ENCODE assay signal across 12 cellular contexts in genomic region chr6:1665214-1665613, GRCh38. TPM values are rescaled to one million over a fixed set of nuclear protein-coding genes. Genes with fewer than 3 reads are reported as not detected.
DNase-seq lines count a peak whose midpoint lies in the region; ATAC-seq and TF ChIP-seq lines count a peak whose summit lies in the region.
"Had no signal": no experiment of that assay in that cellular context is flagged by ENCODE, and none has a peak within 500 bp of the region (broad histone marks: within the 10 kb centered on the region; RNA-seq: fewer than 3 reads in every experiment).

No MANE protein-coding gene starts in this region.

- H3K27ac Mint-ChIP-seq in activated T-helper 2 cell treated with anti-CD3 and anti-CD28 coated beads, Interferon-gamma antibody, Interleukin-2, Interleukin-4, amounts not matched to agents 10 μg/mL and 5 μg/mL and 100 μg/mL, durations not matched to agents 14 hours and 24 hours and 36 hours: no peak overlapping the region

- no peaks in the 10 kb centered on the region for H3K27me3 ChIP-seq in thyroid gland

- H3K4me3 Mint-ChIP-seq in activated T-helper 2 cell treated with anti-CD3 and anti-CD28 coated beads, Interferon-gamma antibody, Interleukin-2, Interleukin-4, amounts not matched to agents 10 μg/mL and 5 μg/mL and 100 μg/mL, durations not matched to agents 14 hours and 24 hours and 36 hours (ENCODE audit: low read depth): no peak overlapping the region

- no peak overlapping the region for H3K27ac ChIP-seq in thyroid gland
- H3K27ac ChIP-seq: 22Rv1 had no signal

- H3K4me1 ChIP-seq in thyroid gland: peaks cover 0 to 23% of the 10 kb centered on the region in 2 donors

- H3K9me3 ChIP-seq in thyroid gland: no peaks in the 10 kb centered on the region

- H3K9me3 Mint-ChIP-seq in activated T-helper 2 cell treated with anti-CD3 and anti-CD28 coated beads, Interferon-gamma antibody, Interleukin-2, Interleukin-4, amounts not matched to agents 10 μg/mL and 5 μg/mL and 100 μg/mL, durations not matched to agents 14 hours and 24 hours and 36 hours: no peaks in the 10 kb centered on the region

- 85 to 92% methylated on average over 2 of the region's 2 CpGs for WGBS in thyroid gland, 2 donors

- peak; percentile 87 for ATAC-seq in HG02798 (IDR thresholded peaks at IDR 0.05; ENCODE audit: poor library complexity, unreplicated experiment)
- ATAC-seq in HG03575 (IDR thresholded peaks at IDR 0.05; ENCODE audit: extremely low read depth, insufficient number of reproducible peaks, low FRiP score, unreplicated experiment): peak; percentile 82

- H3K4me3 ChIP-seq in thyroid gland (replicated peaks in 1 of 3): no peak overlapping the region

- peak; percentile 51 for DNase-seq in SIG-M5 treated with dmso at 0.1 percent for 504 hours (lab: John Stamatoyannopoulos, UW; ENCODE audit: unreplicated experiment)
- no peak for DNase-seq in SIG-M5 (lab: John Stamatoyannopoulos, UW)
- no peak for DNase-seq in activated T-helper 2 cell treated with anti-CD3 and anti-CD28 coated beads, Interferon-gamma antibody, Interleukin-2, Interleukin-4, amounts not matched to agents 10 μg/mL and 5 μg/mL and 100 μg/mL, durations not matched to agents 14 hours and 24 hours and 36 hours (ENCODE audit: low spot score)
- no peak for DNase-seq in HT-29 (ENCODE audit: low spot score)
- no peak for DNase-seq in thyroid gland
- DNase-seq in SK-N-DZ (ENCODE audit: low spot score): no peak
- DNase-seq: activated effector memory CD4-positive, alpha-beta T cell treated with Interleukin-2 at 50 U/mL for 16 hours; effector CD4-positive, alpha-beta T cell; NCI-H510A had no signal

- H3K36me3 ChIP-seq in thyroid gland: no peaks in the 10 kb centered on the region

- H3K4me1 Mint-ChIP-seq in activated T-helper 2 cell treated with anti-CD3 and anti-CD28 coated beads, Interferon-gamma antibody, Interleukin-2, Interleukin-4, amounts not matched to agents 10 μg/mL and 5 μg/mL and 100 μg/mL, durations not matched to agents 14 hours and 24 hours and 36 hours (ENCODE audit: low read depth): no peaks in the 10 kb centered on the region

- intact Hi-C loops in activated T-helper 2 cell treated with anti-CD3 and anti-CD28 coated beads, Interferon-gamma antibody, Interleukin-2, Interleukin-4, amounts not matched to agents 10 μg/mL and 5 μg/mL and 100 μg/mL, durations not matched to agents 14 hours and 24 hours and 36 hours (cut with micrococcal nuclease): no loop called here
- intact Hi-C loops in thyroid gland (cut with DNase I): no loop called here

- H3K27me3 Mint-ChIP-seq in activated T-helper 2 cell treated with anti-CD3 and anti-CD28 coated beads, Interferon-gamma antibody, Interleukin-2, Interleukin-4, amounts not matched to agents 10 μg/mL and 5 μg/mL and 100 μg/mL, durations not matched to agents 14 hours and 24 hours and 36 hours (ENCODE audit: low read depth): no peaks in the 10 kb centered on the region

- no peaks in the 10 kb centered on the region for H3K36me3 Mint-ChIP-seq in activated T-helper 2 cell treated with anti-CD3 and anti-CD28 coated beads, Interferon-gamma antibody, Interleukin-2, Interleukin-4, amounts not matched to agents 10 μg/mL and 5 μg/mL and 100 μg/mL, durations not matched to agents 14 hours and 24 hours and 36 hours (ENCODE audit: low read depth)

- no peak for TF ChIP-seq POLR2A in thyroid gland (IDR thresholded peaks at IDR 0.05)

- TF ChIP-seq CTCF in thyroid gland (IDR thresholded peaks at IDR 0.05): no peak

RNA-seq across cellular contexts. Expression of gene FOXC1, which starts 55.5 kb away (rescaled TPM):
- total RNA-seq in activated T-helper 2 cell treated with anti-CD3 and anti-CD28 coated beads, Interferon-gamma antibody, Interleukin-2, Interleukin-4, amounts not matched to agents 10 μg/mL and 5 μg/mL and 100 μg/mL, durations not matched to agents 14 hours and 24 hours and 36 hours: 0.05 and 0.07 TPM in 2 replicates
- total RNA-seq in HT-29 (2014; rRNA removed; shearing (Covaris generic)): 12.5 and 13.9 TPM in 2 replicates
- 1 to 10 TPM; 3.8 to 8.1 (median 5.5) TPM for total RNA-seq in thyroid gland
- 14.2 and 15.1 TPM in 2 replicates for polyA plus RNA-seq in SK-N-DZ (2014; cell fraction: cytosol; rRNA removed)
- polyA plus RNA-seq in SK-N-DZ (2014; cell fraction: nucleus; rRNA removed): 10.1 and 11.9 TPM in 2 replicates
